Comparison of ENCODE assay signal across 8 cellular contexts in genomic region chr17:48612854-48613691, GRCh38. TPM values are rescaled to one million over a fixed set of nuclear protein-coding genes. Genes with fewer than 3 reads are reported as not detected.
DNase-seq lines count a peak whose midpoint lies in the region; ATAC-seq and TF ChIP-seq lines count a peak whose summit lies in the region.

No MANE protein-coding gene starts in this region.

- peak overlapping the region; percentile 69 for H4K91ac ChIP-seq in IMR-90 (ENCODE audit: insufficient read depth, low read depth, low read length)
- peak overlapping the region; percentile 53 for H4K91ac ChIP-seq in trophoblast cell (ENCODE audit: low read depth, low read length)

- in situ Hi-C loops in IMR-90 (cut with MboI; ENCODE audit: low sequenced_read_pairs), result no loop called here

- 0 out of 2 replicates have a peak, but pooled peaks cover 3% of the 10 kb centered on the region for H3K9me1 ChIP-seq in IMR-90 (ENCODE audit: insufficient read depth, low read length)

- DNase-seq in GM06990 (ENCODE audit: extremely low read depth, insufficient read length) (no peak), IMR-90 (peak; percentile 61), fibroblast of mammary gland (ENCODE audit: low read depth) (no peak), trophoblast cell (peak in 1 of 2 donors; percentile 52), caudate nucleus (lab: John Stamatoyannopoulos, UW) (no peak)
- DNase-seq in activated CD4-positive, alpha-beta T cell treated with anti-CD3 and anti-CD28 coated beads, Interleukin-2, amount 10 ng/mL, durations not matched to agents 24 days and 14 days, result peak; percentile 83

- H3K4me2 ChIP-seq in IMR-90 (ENCODE audit: low read depth, low read length) (peak overlapping the region; percentile 91), trophoblast cell (ENCODE audit: low read length) (peak overlapping the region; percentile 86)

- H3K27ac ChIP-seq in IMR-90 (ENCODE audit: insufficient read depth, low read length), result peak overlapping the region; percentile 94
- H3K27ac ChIP-seq in trophoblast cell (ENCODE audit: low read depth, low read length), result no peak overlapping the region
- no peak overlapping the region for H3K27ac ChIP-seq in caudate nucleus (ENCODE audit: low read depth, low read length)

- H3K27me3 ChIP-seq in GM06990 (replicated peaks; ENCODE audit: control insufficient read depth, insufficient read depth, low read length), result peaks cover 8% of the 10 kb centered on the region
- H3K27me3 ChIP-seq in IMR-90 (ENCODE audit: control insufficient read depth, insufficient read depth, low read length), result peaks cover 29% of the 10 kb centered on the region
- peaks cover 43% of the 10 kb centered on the region for H3K27me3 ChIP-seq in trophoblast cell (ENCODE audit: insufficient read depth, low read length)

- no peak overlapping the region for H4K12ac ChIP-seq in trophoblast cell (ENCODE audit: low read depth, low read length)

- H3K79me1 ChIP-seq in IMR-90 (ENCODE audit: low read depth in 1 of 2, low read length in 2 of 2), result peaks cover 9 to 34% of the 10 kb centered on the region in 2 experiments; a peak in 3 of 4 replicates
- peaks cover 18% of the 10 kb centered on the region for H3K79me1 ChIP-seq in trophoblast cell (ENCODE audit: low read length)

- H3K27ac Mint-ChIP-seq in activated CD4-positive, alpha-beta T cell treated with anti-CD3 and anti-CD28 coated beads, Interleukin-2, amount 10 ng/mL, durations not matched to agents 24 days and 14 days, result peak overlapping the region; percentile 48

- peak overlapping the region; percentile 96 for H3K9ac ChIP-seq in IMR-90 (ENCODE audit: low read depth, low read length)
- H3K9ac ChIP-seq in trophoblast cell (ENCODE audit: low read length), result peak overlapping the region; percentile 10

- peaks cover under 1% of the 10 kb centered on the region; the same call in 1 of the 2 replicates for H4K20me1 ChIP-seq in IMR-90 (ENCODE audit: insufficient read depth, low read length)

- H3K27me3 Mint-ChIP-seq in activated CD4-positive, alpha-beta T cell treated with anti-CD3 and anti-CD28 coated beads, Interleukin-2, amount 10 ng/mL, durations not matched to agents 24 days and 14 days, result peaks cover 82% of the 10 kb centered on the region

- TF ChIP-seq RAD21 in IMR-90 (IDR thresholded peaks at IDR 0.05; ENCODE audit: low read length), result no peak

- H3K14ac ChIP-seq in IMR-90 (replicated peaks; ENCODE audit: low read depth, low read length), result peak overlapping the region; percentile 97
- H3K14ac ChIP-seq in trophoblast cell (ENCODE audit: low read length), result peak overlapping the region; percentile 20

- H2AK9ac ChIP-seq in IMR-90 (replicated peaks; ENCODE audit: low read depth, low read length, poor library complexity), result peak overlapping the region; percentile 8

- POLR2A ChIA-PET in IMR-90 (lab: Charles Lee; ENCODE audit: unreplicated experiment), result interaction anchor here (0.5 to 1.4 kb wide), 3 partner anchors 17 to 297 kb away, joined by 3 to 4 read pairs (median 4); no protein-coding TSS in a partner anchor

- intact Hi-C loops in IMR-90 (cut with micrococcal nuclease), result no loop called here
- intact Hi-C loops in activated CD4-positive, alpha-beta T cell treated with anti-CD3 and anti-CD28 coated beads, Interleukin-2, amount 10 ng/mL, durations not matched to agents 24 days and 14 days (cut with micrococcal nuclease), result loop anchor here (2.0 to 10.0 kb wide), 3 partner anchors 112 to 1352 kb away; partner anchors contain the start of genes DLX4 and IGF2BP1

- peak overlapping the region; percentile 83 for H3K4me3 Mint-ChIP-seq in activated CD4-positive, alpha-beta T cell treated with anti-CD3 and anti-CD28 coated beads, Interleukin-2, amount 10 ng/mL, durations not matched to agents 24 days and 14 days

- H2BK5ac ChIP-seq in IMR-90 (ENCODE audit: low read depth, low read length, poor library complexity, severe bottlenecking), result peak overlapping the region; percentile 79
- H2BK5ac ChIP-seq in trophoblast cell (ENCODE audit: low read depth, low read length, poor library complexity), result peak overlapping the region; percentile 22

- CTCF ChIA-PET in IMR-90 (lab: Yijun Ruan, JAX), result interaction anchor here (0.6 to 1.4 kb wide), 13 partner anchors 9 to 663 kb away, joined by 3 to 6 read pairs (median 3); no protein-coding TSS in a partner anchor

- no peaks in the 10 kb centered on the region for H3K9me3 ChIP-seq in IMR-90 (ENCODE audit: control insufficient read depth, insufficient read depth, low read length)
- H3K9me3 ChIP-seq in trophoblast cell (ENCODE audit: insufficient read depth, low read depth, low read length), result peaks cover 2% of the 10 kb centered on the region

- peak overlapping the region; percentile 50 for H3K56ac ChIP-seq in IMR-90 (ENCODE audit: extremely low read depth, insufficient read depth, low read length)

- peaks cover 5% of the 10 kb centered on the region for H3K79me2 ChIP-seq in trophoblast cell (ENCODE audit: control insufficient read depth, insufficient read depth, low read length, poor library complexity)

- H3K4me3 ChIP-seq in GM06990 (replicated peaks; ENCODE audit: low read depth, low read length) (peak overlapping the region; percentile 48), IMR-90 (ENCODE audit: insufficient read depth, low read depth, low read length) (peak overlapping the region; percentile 63), fibroblast of mammary gland (ENCODE audit: control insufficient read depth, low read depth, low read length) (peak overlapping the region; percentile 54), trophoblast cell (ENCODE audit: low read depth, low read length) (peak overlapping the region; percentile 58)

- peak overlapping the region; percentile 98 for H3K23ac ChIP-seq in IMR-90 (ENCODE audit: low read depth, low read length)
- H3K23ac ChIP-seq in trophoblast cell (ENCODE audit: low read length), result no peak overlapping the region

- peak overlapping the region; percentile 5; the same call in 1 of the 3 replicates for H2BK15ac ChIP-seq in IMR-90 (ENCODE audit: low read depth, low read length)

- H3K36me3 Mint-ChIP-seq in activated CD4-positive, alpha-beta T cell treated with anti-CD3 and anti-CD28 coated beads, Interleukin-2, amount 10 ng/mL, durations not matched to agents 24 days and 14 days (ENCODE audit: low read depth), result peaks cover 7% of the 10 kb centered on the region

- H3K36me3 ChIP-seq in GM06990 (ENCODE audit: control insufficient read depth, insufficient read depth, low read length), result no peaks in the 10 kb centered on the region
- no peaks in the 10 kb centered on the region for H3K36me3 ChIP-seq in IMR-90 (ENCODE audit: control insufficient read depth, insufficient read depth, low read length)
- H3K36me3 ChIP-seq in trophoblast cell (ENCODE audit: control insufficient read depth in 1 of 2, insufficient read depth in 2 of 2, low read length in 2 of 2), result no peaks in the 10 kb centered on the region

- H4K5ac ChIP-seq in IMR-90 (ENCODE audit: low read depth, low read length), result peak overlapping the region; percentile 77

- dilution Hi-C loops in IMR-90 (cut with HindIII; ENCODE audit: low sequenced_read_pairs, unreplicated experiment), result no loop called here

- peaks cover 40% of the 10 kb centered on the region for H3K4me1 Mint-ChIP-seq in activated CD4-positive, alpha-beta T cell treated with anti-CD3 and anti-CD28 coated beads, Interleukin-2, amount 10 ng/mL, durations not matched to agents 24 days and 14 days

- H4K8ac ChIP-seq in IMR-90 (ENCODE audit: low read depth in 2 of 2, low read length in 2 of 2) (peak overlapping the region; percentile 35 to 93; a peak in 3 of 4 replicates), trophoblast cell (ENCODE audit: low read depth, low read length) (no peak overlapping the region)

- no peak for TF ChIP-seq POLR2A in IMR-90 (IDR thresholded peaks at IDR 0.05; ENCODE audit: low read depth, low read length)

- WGBS in IMR-90 (ENCODE audit: extremely low coverage in 2 of 2, insufficient read length in 1 of 2), 2 experiments, result 0% methylated on average over 26 of the region's 67 CpGs; no CpG with 5 or more reads in 1 of the 2 experiments
- whole genome bisulfite sequencing in trophoblast cell (ENCODE audit: extremely low coverage, insufficient coverage, insufficient read length), result no CpG with 5 or more reads among the region's 67 CpGs

- H3K18ac ChIP-seq in IMR-90 (ENCODE audit: low read depth, low read length), result peak overlapping the region; percentile 86
- no peak overlapping the region for H3K18ac ChIP-seq in trophoblast cell (ENCODE audit: low read length)

- H3K4ac ChIP-seq in IMR-90 (ENCODE audit: low read depth, low read length) (peak overlapping the region; percentile 86), trophoblast cell (ENCODE audit: low read depth, low read length) (no peak overlapping the region)

- peak overlapping the region; percentile 70; the same call in 1 of the 2 replicates for H2BK120ac ChIP-seq in IMR-90 (ENCODE audit: low read depth, low read length)
- H2BK120ac ChIP-seq in trophoblast cell (ENCODE audit: insufficient read depth, low read length, poor library complexity), result no peak overlapping the region

- TF ChIP-seq CTCF in GM06990 (IDR thresholded peaks at IDR 0.05; ENCODE audit: insufficient read depth, low read length, poor library complexity, severe bottlenecking), result peak; percentile 46
- peak; percentile 33 for TF ChIP-seq CTCF in IMR-90 (conservative IDR thresholded peaks at IDR 0.05; ENCODE audit: low read depth, low read length)
- TF ChIP-seq CTCF in fibroblast of mammary gland (conservative IDR thresholded peaks at IDR 0.05; ENCODE audit: control insufficient read depth, insufficient read depth, low read depth, low read length), result peak; percentile 8

- H2BK12ac ChIP-seq in trophoblast cell (ENCODE audit: low read length), result no peak overlapping the region

- peak overlapping the region; percentile 84 for H2AFZ ChIP-seq in IMR-90 (replicated peaks; ENCODE audit: low read length, poor library complexity)
- peak overlapping the region; percentile 61 for H2AFZ ChIP-seq in trophoblast cell (ENCODE audit: insufficient read depth, low read length, poor library complexity)

- peak; percentile 58 for ATAC-seq in IMR-90 (ENCODE audit: low read depth)
- no peak for ATAC-seq in GM21367 (IDR thresholded peaks at IDR 0.05; ENCODE audit: unreplicated experiment)
- no peak for ATAC-seq in HG02852 (IDR thresholded peaks at IDR 0.05; ENCODE audit: unreplicated experiment)

- no peak overlapping the region for H2AK5ac ChIP-seq in IMR-90 (ENCODE audit: low read depth, low read length)
- H2AK5ac ChIP-seq in trophoblast cell (ENCODE audit: low read length), result no peak overlapping the region

- peak overlapping the region; percentile 61; the same call in 1 of the 2 replicates for H2BK20ac ChIP-seq in IMR-90 (ENCODE audit: low read depth, low read length)

- no peaks in the 10 kb centered on the region for H3K9me3 Mint-ChIP-seq in activated CD4-positive, alpha-beta T cell treated with anti-CD3 and anti-CD28 coated beads, Interleukin-2, amount 10 ng/mL, durations not matched to agents 24 days and 14 days

- BruUV-seq in IMR-90 (replicated peaks; lab: Mats Ljungman, UMichigan), result no TSS peak

- H3K4me1 ChIP-seq in IMR-90 (ENCODE audit: control insufficient read depth, insufficient read depth, low read length) (peaks cover 14% of the 10 kb centered on the region), trophoblast cell (ENCODE audit: control insufficient read depth in 1 of 2, insufficient read depth in 2 of 2, low read length in 2 of 2) (peaks cover 14 to 16% of the 10 kb centered on the region in 2 experiments)

RNA-seq across cellular contexts. Expression of gene HOXB8, which starts 2.0 kb away (rescaled TPM):
- total RNA-seq in IMR-90 (2012; rRNA removed), result 0.54 and 0.56 TPM in 2 replicates
- polyA plus RNA-seq in IMR-90 (2012; rRNA removed), result 5.3 and 6.2 TPM in 2 replicates
- polyA plus RNA-seq in IMR-90 (2012; cell fraction: cytosol; rRNA removed), result 2.2 and 6.0 TPM in 2 replicates
- 3.2 and 4.6 TPM in 2 replicates for polyA plus RNA-seq in IMR-90 (2012; cell fraction: nucleus; rRNA removed; ENCODE audit: low replicate concordance)
- total RNA-seq in activated CD4-positive, alpha-beta T cell treated with anti-CD3 and anti-CD28 coated beads, Interleukin-2, amount 10 ng/mL, durations not matched to agents 24 days and 14 days, result not detected in 2 replicates
- 2.4 and 2.5 TPM in 2 replicates for polyA plus RNA-seq in trophoblast cell (2013)

RNA-seq across cellular contexts. Expression of gene HOXB7, which starts 2.3 kb away (rescaled TPM):
- total RNA-seq in IMR-90 (2012; rRNA removed), result 1.8 and 3.3 TPM in 2 replicates
- 6.7 and 7.5 TPM in 2 replicates for polyA plus RNA-seq in IMR-90 (2012; rRNA removed)
- 5.2 and 6.4 TPM in 2 replicates for polyA plus RNA-seq in IMR-90 (2012; cell fraction: cytosol; rRNA removed)
- 1.8 and 2.6 TPM in 2 replicates for polyA plus RNA-seq in IMR-90 (2012; cell fraction: nucleus; rRNA removed; ENCODE audit: low replicate concordance)
- 0.30 and 0.36 TPM in 2 replicates for total RNA-seq in activated CD4-positive, alpha-beta T cell treated with anti-CD3 and anti-CD28 coated beads, Interleukin-2, amount 10 ng/mL, durations not matched to agents 24 days and 14 days
- 9.6 and 9.8 TPM in 2 replicates for polyA plus RNA-seq in trophoblast cell (2013)

RNA-seq across cellular contexts. Expression of gene HOXB6, which starts 8.3 kb away (rescaled TPM):
- total RNA-seq in IMR-90 (2012; rRNA removed), result 11.1 and 11.9 TPM in 2 replicates
- polyA plus RNA-seq in IMR-90 (2012; rRNA removed), result 42.2 and 48.1 TPM in 2 replicates
- 66.4 and 75.0 TPM in 2 replicates for polyA plus RNA-seq in IMR-90 (2012; cell fraction: cytosol; rRNA removed)
- polyA plus RNA-seq in IMR-90 (2012; cell fraction: nucleus; rRNA removed; ENCODE audit: low replicate concordance), result 27.7 and 38.2 TPM in 2 replicates
- 0.33 and 0.36 TPM in 2 replicates for total RNA-seq in activated CD4-positive, alpha-beta T cell treated with anti-CD3 and anti-CD28 coated beads, Interleukin-2, amount 10 ng/mL, durations not matched to agents 24 days and 14 days
- 10.6 and 10.9 TPM in 2 replicates for polyA plus RNA-seq in trophoblast cell (2013)

RNA-seq across cellular contexts. Expression of gene HOXB9, which starts 13.1 kb away (rescaled TPM):
- total RNA-seq in IMR-90 (2012; rRNA removed), result under 0.01 TPM in 1 of 2 replicates, not detected in the other
- polyA plus RNA-seq in IMR-90 (2012; rRNA removed), result 0.05 and 0.07 TPM in 2 replicates
- polyA plus RNA-seq in IMR-90 (2012; cell fraction: cytosol; rRNA removed), result 0.01 and 0.04 TPM in 2 replicates
- 0.03 and 0.10 TPM in 2 replicates for polyA plus RNA-seq in IMR-90 (2012; cell fraction: nucleus; rRNA removed; ENCODE audit: low replicate concordance)
- total RNA-seq in activated CD4-positive, alpha-beta T cell treated with anti-CD3 and anti-CD28 coated beads, Interleukin-2, amount 10 ng/mL, durations not matched to agents 24 days and 14 days, result 0.21 and 0.30 TPM in 2 replicates
- polyA plus RNA-seq in trophoblast cell (2013), result 0.99 and 1.1 TPM in 2 replicates

RNA-seq across cellular contexts. Expression of gene HOXB5, which starts 19.5 kb away (rescaled TPM):
- total RNA-seq in IMR-90 (2012; rRNA removed), result 0.54 and 0.56 TPM in 2 replicates
- polyA plus RNA-seq in IMR-90 (2012; rRNA removed), result 18.0 and 18.1 TPM in 2 replicates
- polyA plus RNA-seq in IMR-90 (2012; cell fraction: cytosol; rRNA removed), result 19.7 and 32.7 TPM in 2 replicates
- 13.4 and 16.5 TPM in 2 replicates for polyA plus RNA-seq in IMR-90 (2012; cell fraction: nucleus; rRNA removed; ENCODE audit: low replicate concordance)
- not detected in 2 replicates for total RNA-seq in activated CD4-positive, alpha-beta T cell treated with anti-CD3 and anti-CD28 coated beads, Interleukin-2, amount 10 ng/mL, durations not matched to agents 24 days and 14 days
- 3.2 and 3.5 TPM in 2 replicates for polyA plus RNA-seq in trophoblast cell (2013)

Comparison
In these comparisons a context has a peak if more than half of its experiments do, and no peak if none do; other contexts are left out.
1. DNase-seq: peak in IMR-90 (single experiment) and activated CD4-positive, alpha-beta T cell treated with anti-CD3 and anti-CD28 coated beads, Interleukin-2, amount 10 ng/mL, durations not matched to agents 24 days and 14 days (single experiment); none in GM06990 (single experiment), fibroblast of mammary gland (single experiment) and caudate nucleus (0 of 61).
2. Peak in every context shown above with its lines, with median percentiles within 50 percentile points of each other: H3K4me3 ChIP-seq and CTCF ChIP-seq.